27 cellular contexts compared by ENCODE assay signal in the genomic region with DNA sequence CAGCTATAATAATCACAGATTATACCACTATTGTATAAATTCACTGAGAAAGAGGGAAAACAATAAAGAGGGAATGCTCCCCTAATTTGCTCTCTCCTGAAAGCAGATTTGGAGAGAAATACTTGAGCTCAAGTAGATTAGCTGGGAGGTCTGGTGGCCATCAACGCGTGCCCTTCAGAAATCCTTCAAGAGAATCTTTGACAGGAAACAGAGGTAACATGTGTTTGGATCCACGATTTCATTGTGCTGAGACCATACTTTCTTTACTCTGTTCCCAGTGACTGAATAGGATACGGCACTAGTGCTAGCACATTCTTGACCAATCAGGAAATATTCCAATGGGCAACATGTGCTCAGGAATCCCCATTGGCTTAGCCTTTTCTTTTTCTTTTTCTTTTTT.
"Had no signal": no experiment of that assay in that cellular context is flagged by ENCODE, and none has a peak within 500 bp of the region (broad histone marks: within the 10 kb centered on the region; RNA-seq: fewer than 3 reads in every experiment).

No MANE protein-coding gene starts in this region.

- H3K4me3 ChIP-seq: colonic mucosa, esophagus squamous epithelium, gastrocnemius medialis, heart right ventricle, left lung, lower lobe of right lung, mucosa of descending colon had no signal

- H3K36me3 Mint-ChIP-seq: mesothelial cell of epicardium, naive B cell had no signal

- H3K27me3 Mint-ChIP-seq: dendritic cell treated with granulocyte-macrophage colony-stimulating factor and Interleukin-4, amounts not matched to agents 40 ng/mL and 50 ng/mL, for 4 days; effector memory CD8-positive, alpha-beta T cell; naive B cell had no signal

- H3K9me3 ChIP-seq: colonic mucosa, esophagus squamous epithelium, gastrocnemius medialis, lower lobe of right lung, mucosa of descending colon had no signal

- H3K27me3 ChIP-seq: colonic mucosa, esophagus squamous epithelium, gastrocnemius medialis, heart right ventricle, left lung had no signal

- ATAC-seq: effector memory CD8-positive, alpha-beta T cell; esophagus mucosa; gastrocnemius medialis; heart right ventricle; left cardiac atrium; left lung; left ventricle myocardium superior; lower lobe of right lung; mucosa of descending colon had no signal

- H3K27ac ChIP-seq: colonic mucosa, epithelial cell of prostate, esophagus squamous epithelium, gastrocnemius medialis, heart right ventricle, left lung, lower lobe of right lung had no signal

- H3K36me3 ChIP-seq: colonic mucosa, esophagus squamous epithelium, gastrocnemius medialis, heart right ventricle, left lung, lower lobe of right lung had no signal

- FAIRE-seq: islet of Langerhans, keratinocyte had no signal

- H3K4me3 Mint-ChIP-seq: dendritic cell treated with granulocyte-macrophage colony-stimulating factor and Interleukin-4, amounts not matched to agents 40 ng/mL and 50 ng/mL, for 4 days; effector memory CD8-positive, alpha-beta T cell; endodermal cell; mesothelial cell of epicardium; naive B cell had no signal

- H3K4me1 Mint-ChIP-seq: naive B cell had no signal

- H3K4me1 ChIP-seq: colonic mucosa, esophagus squamous epithelium, gastrocnemius medialis, left lung, lower lobe of right lung had no signal

- H3K27ac Mint-ChIP-seq: dendritic cell treated with granulocyte-macrophage colony-stimulating factor and Interleukin-4, amounts not matched to agents 40 ng/mL and 50 ng/mL, for 4 days; effector memory CD8-positive, alpha-beta T cell; endodermal cell; mesothelial cell of epicardium; naive B cell had no signal

- DNase-seq: colonic mucosa; cortex of kidney; effector CD8-positive, alpha-beta T cell; effector memory CD8-positive, alpha-beta T cell; endodermal cell; erythroblast; esophagus squamous epithelium; foreskin fibroblast; foreskin melanocyte; gastrocnemius medialis; glutamatergic neuron; head of caudate nucleus; heart right ventricle; hippocampal formation; left cardiac atrium; left lung; left ventricle myocardium superior; lower lobe of right lung; mesenchymal stem cell; mucosa of descending colon; naive B cell had no signal
